Comparison of ENCODE assay signal across 28 cellular contexts in genomic region chr12:104164635-104165034, GRCh38.
"Had no signal": no experiment of that assay in that cellular context is flagged by ENCODE, and none has a peak within 500 bp of the region (broad histone marks: within the 10 kb centered on the region; RNA-seq: fewer than 3 reads in every experiment).

No MANE protein-coding gene starts in this region.

- H3K27ac ChIP-seq: esophagus muscularis mucosa, foreskin keratinocyte, gastroesophageal sphincter, psoas muscle, suprapubic skin, transverse colon, vagina had no signal

- H3K4me2 ChIP-seq: smooth muscle cell had no signal

- DNase-seq: dermis blood vessel endothelial cell; effector memory CD4-positive, alpha-beta T cell; foreskin keratinocyte; heart right ventricle; hippocampal formation; immature natural killer cell; islet precursor cell; kidney glomerular epithelial cell; mesenchymal stem cell; naive thymus-derived CD4-positive, alpha-beta T cell; nucleus accumbens; posterior cingulate gyrus; psoas muscle; stimulated activated CD4-positive, alpha-beta T cell treated with anti-CD3 and anti-CD28 coated beads, Interleukin-12 subunit alpha, Interleukin-12 subunit beta, amount 100 ng/mL, for 4 hours; stimulated activated CD4-positive, alpha-beta T cell treated with anti-CD3 and anti-CD28 coated beads, Interleukin-1b, Interleukin-23, amount 100 ng/mL, for 48 hours; stimulated activated CD4-positive, alpha-beta T cell treated with anti-CD3 and anti-CD28 coated beads, Interleukin-4, amount 100 ng/mL, for 1 hour; stimulated activated CD8-positive, alpha-beta memory T cell treated with anti-CD3 and anti-CD28 coated beads, Interleukin-4, amount 100 ng/mL, for 48 hours; stimulated activated naive CD4-positive, alpha-beta T cell; stimulated activated naive CD8-positive, alpha-beta T cell treated with anti-CD3 and anti-CD28 coated beads, Interleukin-15, amount 100 ng/mL, for 72 hours; transverse colon; upper lobe of right lung had no signal

- ATAC-seq: foreskin keratinocyte; gastroesophageal sphincter; naive thymus-derived CD4-positive, alpha-beta T cell; psoas muscle; sciatic nerve; stimulated activated naive CD8-positive, alpha-beta T cell treated with anti-CD3 and anti-CD28 coated beads, Interleukin-15, amount 100 ng/mL, for 72 hours; upper lobe of right lung had no signal

- H3K4me3 ChIP-seq: coronary artery, esophagus muscularis mucosa, gastroesophageal sphincter, heart right ventricle, psoas muscle, smooth muscle cell, suprapubic skin, transverse colon, upper lobe of right lung, vagina had no signal

- H3K36me3 ChIP-seq: esophagus muscularis mucosa, gastroesophageal sphincter, heart right ventricle, suprapubic skin, transverse colon, upper lobe of right lung, vagina had no signal

- H3K27me3 ChIP-seq: esophagus muscularis mucosa, foreskin keratinocyte, gastroesophageal sphincter, heart right ventricle, suprapubic skin, transverse colon, upper lobe of right lung, vagina had no signal

- H3K9me3 ChIP-seq: esophagus muscularis mucosa, gastroesophageal sphincter, heart right ventricle, psoas muscle, suprapubic skin, transverse colon, upper lobe of right lung, vagina had no signal

- H3K4me1 ChIP-seq: foreskin keratinocyte, gastroesophageal sphincter, psoas muscle, suprapubic skin, transverse colon, vagina had no signal
